Comparison of ENCODE assay signal across 9 cellular contexts in genomic region chr19:56350416-56351045, GRCh38. TPM values are rescaled to one million over a fixed set of nuclear protein-coding genes. Genes with fewer than 3 reads are reported as not detected.
DNase-seq lines count a peak whose midpoint lies in the region; ATAC-seq and TF ChIP-seq lines count a peak whose summit lies in the region.
"Had no signal": no experiment of that assay in that cellular context is flagged by ENCODE, and none has a peak within 500 bp of the region (broad histone marks: within the 10 kb centered on the region; RNA-seq: fewer than 3 reads in every experiment).

No MANE protein-coding gene starts in this region.

- H4K20me1 ChIP-seq in MM.1S (ENCODE audit: insufficient read depth, low read length): no peaks in the 10 kb centered on the region

- no peak overlapping the region for H4K8ac ChIP-seq in mesendoderm (ENCODE audit: low read depth, low read length)

- H2BK15ac ChIP-seq in mesendoderm (replicated peaks; ENCODE audit: low read depth): no peak overlapping the region

- H3K4me1 ChIP-seq in MM.1S (ENCODE audit: low read length): no peaks in the 10 kb centered on the region
- no peaks in the 10 kb centered on the region for H3K4me1 ChIP-seq in mesendoderm (ENCODE audit: control insufficient read depth, low read depth, low read length)

- H3K27ac ChIP-seq in MM.1S (ENCODE audit: low read length): no peak overlapping the region
- no peak overlapping the region for H3K27ac ChIP-seq in mesendoderm (ENCODE audit: low read depth, low read length)

- H3K4me3 Mint-ChIP-seq in chondrocyte (ENCODE audit: unreplicated experiment): no peak overlapping the region

- H3K9me2 ChIP-seq in MM.1S (replicated peaks; ENCODE audit: insufficient read depth, low read length): no peaks in the 10 kb centered on the region

- H4K5ac ChIP-seq in mesendoderm (ENCODE audit: low read length): no peak overlapping the region

- no peak overlapping the region for H3K56ac ChIP-seq in mesendoderm (ENCODE audit: low read length)

- H3K27me3 Mint-ChIP-seq in chondrocyte (ENCODE audit: low read depth): no peaks in the 10 kb centered on the region

- no peaks in the 10 kb centered on the region for H3K79me2 ChIP-seq in MM.1S (ENCODE audit: low read length)
- H3K79me2 ChIP-seq in mesendoderm (ENCODE audit: control insufficient read depth, insufficient read depth, low read length): no peaks in the 10 kb centered on the region

- peak; percentile 79 for TF ChIP-seq CTCF in MM.1S (IDR thresholded peaks at IDR 0.05; ENCODE audit: low read length)
- TF ChIP-seq CTCF in chondrocyte (IDR thresholded peaks at IDR 0.05): peak; percentile 85

- no peak for ATAC-seq in HG03354 (IDR thresholded peaks at IDR 0.05; ENCODE audit: poor library complexity, severe bottlenecking, unreplicated experiment)
- ATAC-seq: activated naive CD4-positive, alpha-beta T cell treated with anti-CD3 and anti-CD28 coated beads, Interleukin-2, amount 50 U/mL, for 72 hours had no signal

- H2AFZ ChIP-seq in MM.1S (ENCODE audit: low read length): no peak overlapping the region

- H3K4me3 ChIP-seq in MM.1S (ENCODE audit: low read length) (no peak overlapping the region), mesendoderm (ENCODE audit: low read length) (no peak overlapping the region)

- no peaks in the 10 kb centered on the region for H3K79me1 ChIP-seq in mesendoderm (ENCODE audit: low read length)

- H3K4ac ChIP-seq in mesendoderm (ENCODE audit: low read depth, low read length): no peak overlapping the region

- H3K36me3 ChIP-seq in MM.1S (replicated peaks; ENCODE audit: insufficient read depth, low read length) (no peaks in the 10 kb centered on the region), mesendoderm (ENCODE audit: control insufficient read depth, insufficient read depth, low read length) (no peaks in the 10 kb centered on the region)

- H3K4me1 Mint-ChIP-seq in chondrocyte (ENCODE audit: low read depth): no peaks in the 10 kb centered on the region

- H2AK5ac ChIP-seq in mesendoderm (ENCODE audit: low read length): no peak overlapping the region

- H2BK120ac ChIP-seq in mesendoderm (ENCODE audit: low read depth, low read length): no peak overlapping the region

- H3K9me3 Mint-ChIP-seq in chondrocyte (ENCODE audit: low read depth): peaks cover 33% of the 10 kb centered on the region
- H3K9me3 Mint-ChIP-seq: activated naive CD4-positive, alpha-beta T cell treated with anti-CD3 and anti-CD28 coated beads, Interleukin-2, amount 50 U/mL, for 72 hours had no signal

- H3K27ac Mint-ChIP-seq in chondrocyte (ENCODE audit: unreplicated experiment): no peak overlapping the region
- H3K27ac Mint-ChIP-seq: activated naive CD4-positive, alpha-beta T cell treated with anti-CD3 and anti-CD28 coated beads, Interleukin-2, amount 50 U/mL, for 72 hours had no signal

- H3K27me3 ChIP-seq in MM.1S (replicated peaks; ENCODE audit: insufficient read depth, low read length) (peaks cover 43% of the 10 kb centered on the region), mesendoderm (ENCODE audit: insufficient read depth, low read length, poor library complexity) (no peaks in the 10 kb centered on the region)

- H3K9ac ChIP-seq in MM.1S (ENCODE audit: low read length): no peak overlapping the region
- H3K9ac ChIP-seq in mesendoderm (ENCODE audit: low read length): no peak overlapping the region

- H3K4me2 ChIP-seq in MM.1S (ENCODE audit: low read depth, low read length) (no peak overlapping the region), mesendoderm (ENCODE audit: low read length) (no peak overlapping the region)

- H3F3A ChIP-seq in MM.1S (ENCODE audit: insufficient read depth, low read length): no peaks in the 10 kb centered on the region

- H2BK5ac ChIP-seq in mesendoderm (ENCODE audit: low read length): no peak overlapping the region

- no peak overlapping the region for H3K18ac ChIP-seq in mesendoderm (ENCODE audit: low read length)

- peak; percentile 64 for DNase-seq in ELR (ENCODE audit: low read depth)
- DNase-seq in MM.1S: peak; percentile 63
- DNase-seq in T-helper 1 cell: peak in 4 of 5 donors; percentile 10 to 33 (median 22)
- DNase-seq in chondrocyte (ENCODE audit: low spot score): no peak
- peak; percentile 60 for DNase-seq in mesendoderm
- peak; percentile 30 for DNase-seq in stromal cell of bone marrow (ENCODE audit: low read depth)
- no peak for DNase-seq in C1 segment of cervical spinal cord (lab: John Stamatoyannopoulos, UW)

- WGBS in mesendoderm (ENCODE audit: extremely low coverage, insufficient coverage, low lambda C conversion rate): no CpG with 5 or more reads among the region's 8 CpGs

- H3K23ac ChIP-seq in mesendoderm (ENCODE audit: low read length): no peak overlapping the region

- peaks cover 2% of the 10 kb centered on the region for H3K36me3 Mint-ChIP-seq in chondrocyte (ENCODE audit: low read depth)
- H3K36me3 Mint-ChIP-seq: activated naive CD4-positive, alpha-beta T cell treated with anti-CD3 and anti-CD28 coated beads, Interleukin-2, amount 50 U/mL, for 72 hours had no signal

- H3K9me3 ChIP-seq in MM.1S (replicated peaks; ENCODE audit: insufficient read depth, low read length): no peaks in the 10 kb centered on the region

RNA-seq across cellular contexts. Expression of gene ZSCAN5A, which starts 35.9 kb away (rescaled TPM):
- 1.5 to 9.9 TPM (median 3.8 TPM) in 3 replicates for total RNA-seq in chondrocyte
- polyA plus RNA-seq in mesendoderm (2013, experiment 1 of 2): 10.2 TPM
- polyA plus RNA-seq in mesendoderm (2013, experiment 2 of 2): 9.5 TPM

RNA-seq across cellular contexts. Expression of gene ZNF582, which starts 42.8 kb away (rescaled TPM):
- total RNA-seq in chondrocyte: 1.6 to 4.1 TPM (median 2.3 TPM) in 3 replicates
- 3.5 TPM for polyA plus RNA-seq in mesendoderm (2013, experiment 1 of 2)
- 3.3 TPM for polyA plus RNA-seq in mesendoderm (2013, experiment 2 of 2)

RNA-seq across cellular contexts. Expression of gene ZNF583, which starts 53.6 kb away (rescaled TPM):
- total RNA-seq in chondrocyte: 3.7 to 8.6 TPM (median 4.4 TPM) in 3 replicates
- polyA plus RNA-seq in mesendoderm (2013, experiment 1 of 2): 2.1 TPM
- 2.2 TPM for polyA plus RNA-seq in mesendoderm (2013, experiment 2 of 2)

Comparison
In these comparisons a context has a peak if more than half of its experiments do, and no peak if none do; other contexts are left out.
1. DNase-seq: peak in ELR (single experiment), MM.1S (single experiment), T-helper 1 cell (4 of 5), mesendoderm (single experiment) and stromal cell of bone marrow (single experiment); none in chondrocyte (single experiment) and C1 segment of cervical spinal cord (0 of 14).